In the genomic region with DNA sequence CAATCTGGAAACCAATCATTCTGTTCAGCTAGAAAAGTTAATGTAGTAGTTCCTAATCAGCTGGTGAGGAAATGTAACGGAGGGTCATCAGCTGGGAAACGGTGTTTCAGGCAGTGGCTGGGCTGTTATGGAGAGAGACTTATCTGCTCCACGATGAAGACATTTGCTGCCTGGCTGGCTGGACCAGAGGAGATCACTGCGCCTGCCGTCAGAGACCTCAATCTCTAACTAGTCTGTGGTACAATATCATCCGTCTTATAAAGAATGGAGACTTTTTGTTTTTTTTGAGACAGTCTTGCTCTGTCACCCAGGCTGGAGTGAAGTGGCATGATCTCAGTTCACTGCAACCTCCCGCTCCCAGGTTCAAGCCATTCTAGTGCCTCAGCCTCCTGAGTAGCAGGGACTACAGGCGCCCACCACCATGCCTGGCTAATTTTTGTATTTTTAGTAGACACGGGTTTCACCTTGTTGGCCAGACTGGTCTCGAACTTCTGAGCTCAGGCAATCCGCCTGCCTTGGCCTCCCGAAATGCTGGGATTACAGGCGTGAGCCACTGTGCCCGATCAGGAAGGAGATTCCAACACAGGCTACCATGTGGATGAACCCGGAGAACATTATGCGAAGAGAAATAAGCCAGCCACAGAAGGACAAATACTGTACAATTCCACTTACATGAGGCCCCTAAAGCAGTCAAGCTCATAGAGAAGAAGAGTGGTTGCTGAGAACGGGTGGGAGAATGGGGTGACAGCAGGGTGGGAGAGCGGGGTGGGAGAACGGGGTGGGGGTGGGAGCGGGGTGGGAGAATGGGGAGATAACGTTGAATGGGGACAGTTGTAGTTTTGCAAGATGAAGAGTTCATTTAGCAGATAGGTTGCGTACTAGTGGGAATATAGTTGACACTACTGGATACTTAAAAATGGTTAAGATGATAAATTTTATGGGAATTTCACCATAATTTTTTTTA, we compare ENCODE assay signal across 24 cellular contexts.
DNase-seq lines count a peak whose midpoint lies in the region; ATAC-seq, FAIRE-seq and TF ChIP-seq lines count a peak whose summit lies in the region.
"Had no signal": no experiment of that assay in that cellular context is flagged by ENCODE, and none has a peak within 500 bp of the region (broad histone marks: within the 10 kb centered on the region; RNA-seq: fewer than 3 reads in every experiment).

No MANE protein-coding gene starts in this region.

- H2AFZ ChIP-seq in HepG2 (ENCODE audit: low read length) (no peak overlapping the region), neural progenitor cell (replicated peaks) (no peak overlapping the region)

- in situ Hi-C loops in HepG2 (cut with HindIII; ENCODE audit: extremely low pct_ligation_motif_present, low pct_unique_long_range_greater_than_20kb): no loop called here

- H3K36me3 Mint-ChIP-seq in WTC11: no peaks in the 10 kb centered on the region
- peaks cover 3% of the 10 kb centered on the region for H3K36me3 Mint-ChIP-seq in neural progenitor cell
- H3K36me3 Mint-ChIP-seq: CD8-positive, alpha-beta T cell had no signal

- WGBS in HepG2 (ENCODE audit: low lambda C conversion rate): 91% methylated on average over 22 of the region's 22 CpGs
- WGBS in right lobe of liver (ENCODE audit: insufficient coverage, low coverage, low lambda C conversion rate, missing lambda C conversion rate): 89% methylated on average over 21 of the region's 22 CpGs

- H3K27me3 Mint-ChIP-seq in WTC11 (ENCODE audit: low read depth) (no peaks in the 10 kb centered on the region), neural progenitor cell (ENCODE audit: insufficient read depth, low read depth) (peaks cover 4% of the 10 kb centered on the region)

- TF ChIP-seq RAD21 in HepG2 (CRISPR knock-in tag; IDR thresholded peaks at IDR 0.05): no peak

- H3K9me3 ChIP-seq in HepG2 (ENCODE audit: low read length) (no peaks in the 10 kb centered on the region), right lobe of liver (no peaks in the 10 kb centered on the region), neural progenitor cell (ENCODE audit: low read depth) (no peaks in the 10 kb centered on the region)
- H3K9me3 ChIP-seq: BLaER1 treated with 17β-estradiol and CSF1 and Interleukin-3, amounts not matched to agents 10 nM and 100 nM; Peyer's patch had no signal

- H3K9ac ChIP-seq in HepG2 (ENCODE audit: insufficient read depth, low read depth, low read length) (no peak overlapping the region), neural progenitor cell (no peak overlapping the region)
- H3K9ac ChIP-seq: BLaER1 treated with 17β-estradiol and CSF1 and Interleukin-3, amounts not matched to agents 10 nM and 100 nM had no signal

- TF ChIP-seq EP300 in HepG2 (IDR thresholded peaks at IDR 0.05; ENCODE audit: low read depth in 2 of 2, low read length in 2 of 2) (no peak), HepG2 (CRISPR knock-in tag; IDR thresholded peaks at IDR 0.05; ENCODE audit: borderline replicate concordance) (no peak)

- H3K4me3 Mint-ChIP-seq in WTC11 (no peak overlapping the region), neural progenitor cell (no peak overlapping the region)
- H3K4me3 Mint-ChIP-seq: CD8-positive, alpha-beta T cell had no signal

- H3K36me3 ChIP-seq in HepG2 (replicated peaks in 1 of 2; ENCODE audit: control insufficient read depth in 1 of 2, insufficient read depth in 2 of 2, low read length in 2 of 2) (0 out of 5 replicates have a peak, but pooled peaks cover 0 to 2% of the 10 kb centered on the region in 2 experiments), right lobe of liver (no peaks in the 10 kb centered on the region), neural progenitor cell (no peaks in the 10 kb centered on the region)

- TF ChIP-seq POLR2A in HepG2 (IDR thresholded peaks at IDR 0.05; ENCODE audit: insufficient read depth in 1 of 2, low read depth in 2 of 2, low read length in 2 of 2) (no peak), right lobe of liver (IDR thresholded peaks at IDR 0.05) (no peak)

- ATAC-seq in HepG2: no peak
- ATAC-seq in right lobe of liver: no peak
- no peak for ATAC-seq in WTC11
- no peak for ATAC-seq in HG03460 (IDR thresholded peaks at IDR 0.05; ENCODE audit: unreplicated experiment)
- ATAC-seq in HG03565 (IDR thresholded peaks at IDR 0.05; ENCODE audit: unreplicated experiment): no peak
- ATAC-seq: CD8-positive, alpha-beta T cell; GM12878 had no signal

- no peak overlapping the region for H3K27ac ChIP-seq in HepG2 (ENCODE audit: extremely low read length, insufficient read depth, low read length)
- H3K27ac ChIP-seq in right lobe of liver: no peak overlapping the region
- H3K27ac ChIP-seq in neural progenitor cell: no peak overlapping the region
- H3K27ac ChIP-seq: BLaER1 treated with 17β-estradiol and CSF1 and Interleukin-3, amounts not matched to agents 10 nM and 100 nM; Peyer's patch; SK-N-MC had no signal

- H3K27ac Mint-ChIP-seq in WTC11 (0 out of 2 replicates have a peak overlapping the region, but pooled peaks have one; percentile 26), neural progenitor cell (peak overlapping the region; percentile 18)
- H3K27ac Mint-ChIP-seq: CD8-positive, alpha-beta T cell had no signal

- CTCF ChIA-PET in HepG2 (lab: Yijun Ruan, JAX; ENCODE audit: low intra/inter-chr PET ratio, low total read pairs): no interaction called here
- CTCF ChIA-PET in WTC11 (lab: Charles Lee): interaction anchor here (0.8 kb wide), 1 partner anchor 950 kb away, joined by 3 read pairs; no protein-coding TSS in a partner anchor

- POLR2A ChIA-PET in HepG2 (lab: Yijun Ruan, JAX): no interaction called here
- POLR2A ChIA-PET in WTC11 (lab: Charles Lee): no interaction called here

- no TSS peak for BruUV-seq in HepG2 (replicated peaks; lab: Mats Ljungman, UMichigan)

- intact Hi-C loops in HepG2 (cut with micrococcal nuclease; ENCODE audit: unreplicated experiment) (no loop called here), right lobe of liver (cut with DNase I) (loop anchor here in 1 of 2 donors (5.0 to 10.0 kb wide), 2 partner anchors 115 to 957 kb away; a partner anchor contains a TSS)

- TF ChIP-seq CTCF in HepG2 (CRISPR knock-in tag; IDR thresholded peaks at IDR 0.05): no peak
- TF ChIP-seq CTCF in right lobe of liver (IDR thresholded peaks at IDR 0.05): no peak
- TF ChIP-seq CTCF in WTC11 (IDR thresholded peaks at IDR 0.05): no peak
- TF ChIP-seq CTCF in neural progenitor cell (IDR thresholded peaks at IDR 0.05): no peak

- no peak for FAIRE-seq in HepG2 (lab: Jason Lieb, UNC)
- FAIRE-seq: GM12878, GM18507, H54 had no signal

- H3K9me3 Mint-ChIP-seq in WTC11 (no peaks in the 10 kb centered on the region), neural progenitor cell (no peaks in the 10 kb centered on the region)
- H3K9me3 Mint-ChIP-seq: CD8-positive, alpha-beta T cell had no signal

- no peaks in the 10 kb centered on the region for H3F3A ChIP-seq in neural progenitor cell (ENCODE audit: low read depth)

- peaks cover 13% of the 10 kb centered on the region for H3K4me1 ChIP-seq in HepG2 (ENCODE audit: insufficient read depth, low read length)
- H3K4me1 ChIP-seq in right lobe of liver: no peaks in the 10 kb centered on the region
- H3K4me1 ChIP-seq in neural progenitor cell: no peaks in the 10 kb centered on the region
- H3K4me1 ChIP-seq: Peyer's patch had no signal

- no peak for DNase-seq in HepG2 (ENCODE audit: low spot score)
- DNase-seq in right lobe of liver: no peak
- DNase-seq in WTC11 (ENCODE audit: low spot score): no peak
- no peak for DNase-seq in neural progenitor cell (ENCODE audit: low spot score)
- no peak for DNase-seq in 8988T
- DNase-seq: CD8-positive, alpha-beta T cell; DMS53; EL; KBM-7; NCI-H1105 treated with DMSO at 0.1 percent for 48 hours; NCI-H1694; NCI-H2081 treated with DMSO at 0.1 percent for 48 hours; NCI-H446 treated with DMSO at 0.1 percent for 48 hours; NCI-H748 treated with DMSO at 0.1 percent for 48 hours; NK-92 treated with Interleukin-12 subunit alpha and Interleukin-12 subunit beta, amount 100 ng/mL, for 24 hours; Peyer's patch; SHP77 had no signal

- H3K79me2 ChIP-seq in HepG2 (ENCODE audit: insufficient read depth, low read length) (no peaks in the 10 kb centered on the region), neural progenitor cell (ENCODE audit: low read depth) (no peaks in the 10 kb centered on the region)

- H3K4me1 Mint-ChIP-seq in WTC11 (peaks cover 13% of the 10 kb centered on the region; the same call in 1 of the 2 replicates), neural progenitor cell (peaks cover 8% of the 10 kb centered on the region)

- no peak overlapping the region for H3K4me3 ChIP-seq in HepG2 (replicated peaks in 1 of 3; ENCODE audit: insufficient read depth in 1 of 3, low read depth in 2 of 3, low read length in 3 of 3)
- no peak overlapping the region for H3K4me3 ChIP-seq in right lobe of liver
- H3K4me3 ChIP-seq in neural progenitor cell: no peak overlapping the region
- H3K4me3 ChIP-seq: BLaER1 treated with 17β-estradiol and CSF1 and Interleukin-3, amounts not matched to agents 10 nM and 100 nM; GM12878; Peyer's patch; SK-N-MC had no signal

- H3K4me2 ChIP-seq in HepG2 (ENCODE audit: low read depth, low read length): no peak overlapping the region
- no peak overlapping the region for H3K4me2 ChIP-seq in neural progenitor cell

- no peaks in the 10 kb centered on the region for H3K27me3 ChIP-seq in HepG2 (ENCODE audit: control insufficient read depth in 1 of 2, insufficient read depth in 2 of 2, low read length in 2 of 2)
- no peaks in the 10 kb centered on the region for H3K27me3 ChIP-seq in right lobe of liver
- H3K27me3 ChIP-seq in neural progenitor cell: no peaks in the 10 kb centered on the region
- H3K27me3 ChIP-seq: BLaER1 treated with 17β-estradiol and CSF1 and Interleukin-3, amounts not matched to agents 10 nM and 100 nM; Peyer's patch had no signal

- H4K20me1 ChIP-seq in HepG2 (ENCODE audit: insufficient read depth, low read length) (no peaks in the 10 kb centered on the region), neural progenitor cell (ENCODE audit: low read depth) (no peaks in the 10 kb centered on the region)

TF ChIP-seq in HepG2, 621 proteins besides CTCF, POLR2A, EP300 and RAD21:
- TF ChIP-seq FOXM1 (CRISPR knock-in tag; IDR thresholded peaks at IDR 0.05) (no peak), HNRNPK (IDR thresholded peaks at IDR 0.05; ENCODE audit: low read depth, low read length, poor library complexity, severe bottlenecking) (peak; percentile 89)

TF ChIP-seq in WTC11, 78 proteins besides CTCF, POLR2A, EP300 and RAD21 (continues in another document):
- TF ChIP-seq NFE2L1 (CRISPR knock-in tag; IDR thresholded peaks at IDR 0.05) (no peak), ZBTB21 (CRISPR knock-in tag; IDR thresholded peaks at IDR 0.05; ENCODE audit: borderline replicate concordance) (no peak), GTF2I (CRISPR knock-in tag; conservative IDR thresholded peaks at IDR 0.05) (no peak), TCF7 (CRISPR knock-in tag; IDR thresholded peaks at IDR 0.05; ENCODE audit: low read depth) (no peak)
